Comparison of ENCODE assay signal across 26 cellular contexts in the genomic region with DNA sequence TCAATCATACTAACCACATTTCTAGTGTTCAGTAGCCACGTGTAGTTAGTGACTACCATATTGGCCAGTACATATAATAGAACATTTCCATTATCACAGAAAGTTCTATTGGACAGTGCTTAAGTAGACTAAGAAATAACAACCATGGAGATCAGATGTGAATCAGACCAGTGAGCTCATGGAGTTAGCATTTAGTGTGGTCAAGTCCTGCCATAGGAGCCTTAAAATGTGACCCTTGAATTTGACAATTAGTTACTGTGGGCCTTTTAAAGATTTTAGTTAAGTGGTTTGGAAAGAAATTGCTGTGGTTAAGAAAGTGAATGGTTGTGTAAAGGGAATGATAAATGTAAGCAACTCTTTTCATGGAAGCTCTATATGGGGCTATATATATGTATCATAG.
DNase-seq lines count a peak whose midpoint lies in the region; ATAC-seq and TF ChIP-seq lines count a peak whose summit lies in the region.
"Had no signal": no experiment of that assay in that cellular context is flagged by ENCODE, and none has a peak within 500 bp of the region (broad histone marks: within the 10 kb centered on the region; RNA-seq: fewer than 3 reads in every experiment).

No MANE protein-coding gene starts in this region.

- no peaks in the 10 kb centered on the region; the same call in 1 of the 2 replicates for H4K20me1 ChIP-seq in GM23338 (replicated peaks; ENCODE audit: insufficient read depth)

- H3K27ac ChIP-seq in GM23338 (ENCODE audit: low read depth) (no peak overlapping the region), dorsolateral prefrontal cortex (peak overlapping the region in 1 of 59 donors; percentile 22)
- H3K27ac ChIP-seq: cardiac muscle cell, heart left ventricle, skin epidermis, upper lobe of right lung had no signal

- H3K4me3 ChIP-seq in AG04449 (ENCODE audit: low read depth, low read length): no peak overlapping the region
- H3K4me3 ChIP-seq in GM23338: no peak overlapping the region
- no peak overlapping the region for H3K4me3 ChIP-seq in astrocyte of the cerebellum (ENCODE audit: low read depth, low read length)
- H3K4me3 ChIP-seq in dorsolateral prefrontal cortex: no peak overlapping the region
- H3K4me3 ChIP-seq: cardiac muscle cell, heart left ventricle, skin epidermis, upper lobe of right lung had no signal

- no peaks in the 10 kb centered on the region for H3F3A ChIP-seq in GM23338 (replicated peaks; ENCODE audit: low read depth)

- H2AFZ ChIP-seq in GM23338: no peak overlapping the region

- DNase-seq in AG04449 (ENCODE audit: low read depth, low spot score) (peak; percentile 17), GM23338 (ENCODE audit: low spot score) (no peak), astrocyte of the cerebellum (ENCODE audit: low read depth) (peak; percentile 89), glomerular visceral epithelial cell (ENCODE audit: extremely low spot score) (peak; percentile 50), dorsolateral prefrontal cortex (no peak), NCI-H1105 treated with DMSO at 0.1 percent for 48 hours (lab: John Stamatoyannopoulos, UW) (no peak)
- DNase-seq in activated CD4-positive, alpha-beta T cell treated with anti-CD3 and anti-CD28 coated beads, Interleukin-2, amount 50 U/mL, for 4 hours: no peak
- DNase-seq: 8988T; activated CD4-positive, alpha-beta T cell treated with anti-CD3 and anti-CD28 coated beads for 1 hour; activated gamma-delta T cell treated with Interleukin-2 at 50 U/mL for 16 hours; activated T-cell treated with anti-CD3 and anti-CD28 coated beads, Interleukin-2, amount 50 U/mL, for 1 hour; BE2C; COR-L47; heart left ventricle; naive B cell; NCI-H146; NCI-H2171; NCI-H524 treated with DMSO at 0.1 percent for 48 hours; nucleus accumbens; SIG-M5; upper lobe of right lung had no signal

- peaks cover 16% of the 10 kb centered on the region for H3K36me3 Mint-ChIP-seq in GM23338 (ENCODE audit: low read depth)

- H3K36me3 ChIP-seq in GM23338 (ENCODE audit: insufficient read depth): no peaks in the 10 kb centered on the region
- H3K36me3 ChIP-seq: BE2C, cardiac muscle cell, upper lobe of right lung had no signal

- no peak for TF ChIP-seq CTCF in AG04449 (IDR thresholded peaks at IDR 0.05; ENCODE audit: insufficient read depth, low read length, missing control alignments)
- TF ChIP-seq CTCF in GM23338 (conservative IDR thresholded peaks at IDR 0.05; ENCODE audit: low read depth in 2 of 2): no peak
- no peak for TF ChIP-seq CTCF in astrocyte of the cerebellum (IDR thresholded peaks at IDR 0.05; ENCODE audit: low read depth, low read length, missing control alignments)
- no peak for TF ChIP-seq CTCF in dorsolateral prefrontal cortex (IDR thresholded peaks at IDR 0.05 in 54 of 56, conservative IDR thresholded peaks at IDR 0.05 in 2 of 56; ENCODE audit: low read depth in 1 of 56, partially characterized antibody in 56 of 56)

- no peak overlapping the region for H3K27ac Mint-ChIP-seq in GM23338

- peaks cover 23% of the 10 kb centered on the region for H3K4me1 Mint-ChIP-seq in GM23338

- peaks cover 42% of the 10 kb centered on the region for H3K79me2 ChIP-seq in GM23338 (replicated peaks; ENCODE audit: insufficient read depth)

- H3K27me3 ChIP-seq in GM23338 (ENCODE audit: insufficient read depth): no peaks in the 10 kb centered on the region
- H3K27me3 ChIP-seq in dorsolateral prefrontal cortex: no peaks in the 10 kb centered on the region
- H3K27me3 ChIP-seq: BE2C, cardiac muscle cell, heart left ventricle, upper lobe of right lung had no signal

- intact Hi-C loops in dorsolateral prefrontal cortex (cut with DNase I): no loop called here

- no peak for ATAC-seq in GM23338
- ATAC-seq in HG03139 (IDR thresholded peaks at IDR 0.05; ENCODE audit: unreplicated experiment): no peak
- ATAC-seq: heart left ventricle, left lobe of liver, Panc1, upper lobe of right lung had no signal

- POLR2A ChIA-PET in AG04449 (lab: Yijun Ruan, JAX): no interaction called here

- in situ Hi-C loops in astrocyte of the cerebellum (cut with HindIII; ENCODE audit: low sequenced_read_pairs): no loop called here

- H3K4me2 ChIP-seq in GM23338: peak overlapping the region; percentile 16; the same call in 1 of the 2 replicates

- H3K27me3 Mint-ChIP-seq in GM23338 (ENCODE audit: insufficient read depth, low read depth, poor library complexity): peaks cover 6% of the 10 kb centered on the region
- H3K27me3 Mint-ChIP-seq: naive B cell had no signal

- peaks cover 24% of the 10 kb centered on the region for H3K4me1 ChIP-seq in GM23338 (ENCODE audit: insufficient read depth)

- no peak overlapping the region for H3K4me3 Mint-ChIP-seq in GM23338
- H3K4me3 Mint-ChIP-seq: naive B cell had no signal

- no peaks in the 10 kb centered on the region for H3K9me2 ChIP-seq in GM23338 (ENCODE audit: insufficient read depth)

- CTCF ChIA-PET in AG04449 (lab: Yijun Ruan, JAX): interaction anchor here (1.7 kb wide), 1 partner anchor 124 kb away, joined by 4 read pairs; the partner anchor contains the start of gene POU2F1

- no peaks in the 10 kb centered on the region for H3K9me3 Mint-ChIP-seq in GM23338

TF ChIP-seq in GM23338, 12 proteins besides CTCF, POLR2A, EP300 and RAD21:
- TF ChIP-seq EZH2phosphoT487 (IDR thresholded peaks at IDR 0.05; ENCODE audit: unreplicated experiment): no peak
- TF ChIP-seq POLR2AphosphoS5 (IDR thresholded peaks at IDR 0.05; ENCODE audit: low read depth): no peak
- TF ChIP-seq NANOG (IDR thresholded peaks at IDR 0.05; ENCODE audit: borderline replicate concordance): no peak
- no peak for TF ChIP-seq JUNB (IDR thresholded peaks at IDR 0.05; ENCODE audit: unreplicated experiment)
- no peak for TF ChIP-seq ETS1 (IDR thresholded peaks at IDR 0.05)
- no peak for TF ChIP-seq STAT1 (IDR thresholded peaks at IDR 0.05; ENCODE audit: unreplicated experiment)
- no peak for TF ChIP-seq CREB1 (CRISPR knock-in tag; IDR thresholded peaks at IDR 0.05; ENCODE audit: low read depth)
- TF ChIP-seq ZNF331 (CRISPR knock-in tag; IDR thresholded peaks at IDR 0.05; ENCODE audit: low read depth): no peak
- TF ChIP-seq EZH2 (IDR thresholded peaks at IDR 0.05; ENCODE audit: low read depth, unreplicated experiment): no peak
- no peak for TF ChIP-seq REST (IDR thresholded peaks at IDR 0.05; ENCODE audit: unreplicated experiment)

Comparison
In these comparisons a context has a peak if more than half of its experiments do, and no peak if none do; other contexts are left out.
1. DNase-seq: peak in AG04449 (single experiment), astrocyte of the cerebellum (single experiment) and glomerular visceral epithelial cell (single experiment); none in GM23338 (single experiment), dorsolateral prefrontal cortex (0 of 10), activated CD4-positive, alpha-beta T cell treated with anti-CD3 and anti-CD28 coated beads, Interleukin-2, amount 50 U/mL, for 4 hours (0 of 2) and NCI-H1105 treated with DMSO at 0.1 percent for 48 hours (single experiment).